Comparison of ENCODE assay signal across 29 cellular contexts in genomic region chr20:54879393-54879792, GRCh38.
"Had no signal": no experiment of that assay in that cellular context is flagged by ENCODE, and none has a peak within 500 bp of the region (broad histone marks: within the 10 kb centered on the region; RNA-seq: fewer than 3 reads in every experiment).

No MANE protein-coding gene starts in this region.

- H3K27ac Mint-ChIP-seq: stimulated activated effector memory CD8-positive, alpha-beta T cell treated with anti-CD3 and anti-CD28 coated beads, Interleukin-12 subunit alpha, Interleukin-12 subunit beta, amount 100 ng/mL, for 72 hours; stimulated activated memory B cell treated with anti-CD40 and anti-IgM and Interleukin-4, amounts not matched to agents 10 μg/mL and 1 μg/mL and 100 μg/mL, for 72 hours; stimulated activated naive B cell treated with anti-CD40 and anti-IgM and Interleukin-4, amounts not matched to agents 10 μg/mL and 1 μg/mL and 100 μg/mL, for 72 hours; stimulated activated naive CD8-positive, alpha-beta T cell treated with anti-CD3 and anti-CD28 coated beads, Interleukin-15, amount 100 ng/mL, for 72 hours; stimulated activated naive CD8-positive, alpha-beta T cell treated with anti-CD3 and anti-CD28 coated beads, Interleukin-15, Interleukin-2, amounts not matched to agents 100 ng/mL and 50 ng/mL, for 24 hours; type B pancreatic cell had no signal

- H3K27me3 ChIP-seq: stomach, suprapubic skin, testis, thyroid gland, tibial artery, tibial nerve, transverse colon, upper lobe of left lung, upper lobe of right lung, uterus, vagina had no signal

- H3K9me3 ChIP-seq: stomach, suprapubic skin, testis, thoracic aorta, thyroid gland, transverse colon, upper lobe of left lung, upper lobe of right lung, uterus, vagina had no signal

- FAIRE-seq: urothelium cell line had no signal

- H3K4me1 Mint-ChIP-seq: stimulated activated effector memory CD8-positive, alpha-beta T cell treated with anti-CD3 and anti-CD28 coated beads, Interleukin-12 subunit alpha, Interleukin-12 subunit beta, amount 100 ng/mL, for 72 hours; stimulated activated memory B cell treated with anti-CD40 and anti-IgM and Interleukin-4, amounts not matched to agents 10 μg/mL and 1 μg/mL and 100 μg/mL, for 72 hours; stimulated activated naive B cell treated with anti-CD40 and anti-IgM and Interleukin-4, amounts not matched to agents 10 μg/mL and 1 μg/mL and 100 μg/mL, for 72 hours; stimulated activated naive CD8-positive, alpha-beta T cell treated with anti-CD3 and anti-CD28 coated beads, Interleukin-15, amount 100 ng/mL, for 72 hours had no signal

- H3K27ac ChIP-seq: stomach, suprapubic skin, testis, thoracic aorta, thyroid gland, tibial artery, tibial nerve, transverse colon, upper lobe of left lung, upper lobe of right lung, uterus, vagina had no signal

- H3K36me3 Mint-ChIP-seq: stimulated activated effector memory CD8-positive, alpha-beta T cell treated with anti-CD3 and anti-CD28 coated beads, Interleukin-12 subunit alpha, Interleukin-12 subunit beta, amount 100 ng/mL, for 72 hours; stimulated activated memory B cell treated with anti-CD40 and anti-IgM and Interleukin-4, amounts not matched to agents 10 μg/mL and 1 μg/mL and 100 μg/mL, for 72 hours; stimulated activated naive B cell treated with anti-CD40 and anti-IgM and Interleukin-4, amounts not matched to agents 10 μg/mL and 1 μg/mL and 100 μg/mL, for 72 hours; type B pancreatic cell had no signal

- H3K4me1 ChIP-seq: stomach, suprapubic skin, testis, thyroid gland, tibial artery, tibial nerve, transverse colon, upper lobe of left lung, upper lobe of right lung, uterus, vagina had no signal

- H3K4me3 Mint-ChIP-seq: stimulated activated effector memory CD8-positive, alpha-beta T cell treated with anti-CD3 and anti-CD28 coated beads, Interleukin-12 subunit alpha, Interleukin-12 subunit beta, amount 100 ng/mL, for 72 hours; stimulated activated memory B cell treated with anti-CD40 and anti-IgM and Interleukin-4, amounts not matched to agents 10 μg/mL and 1 μg/mL and 100 μg/mL, for 72 hours; stimulated activated naive B cell treated with anti-CD40 and anti-IgM and Interleukin-4, amounts not matched to agents 10 μg/mL and 1 μg/mL and 100 μg/mL, for 72 hours; stimulated activated naive CD8-positive, alpha-beta T cell treated with anti-CD3 and anti-CD28 coated beads, Interleukin-15, amount 100 ng/mL, for 72 hours; stimulated activated naive CD8-positive, alpha-beta T cell treated with anti-CD3 and anti-CD28 coated beads, Interleukin-15, Interleukin-2, amounts not matched to agents 100 ng/mL and 50 ng/mL, for 24 hours; type B pancreatic cell had no signal

- ATAC-seq: stimulated activated effector memory CD8-positive, alpha-beta T cell treated with anti-CD3 and anti-CD28 coated beads, Interleukin-12 subunit alpha, Interleukin-12 subunit beta, amount 100 ng/mL, for 72 hours; stimulated activated memory B cell treated with anti-CD40 and anti-IgM and Interleukin-4, amounts not matched to agents 10 μg/mL and 1 μg/mL and 100 μg/mL, for 72 hours; stimulated activated naive B cell treated with anti-CD40 and anti-IgM and Interleukin-4, amounts not matched to agents 10 μg/mL and 1 μg/mL and 100 μg/mL, for 72 hours; stimulated activated naive CD8-positive, alpha-beta T cell treated with anti-CD3 and anti-CD28 coated beads, Interleukin-15, amount 100 ng/mL, for 72 hours; stimulated activated naive CD8-positive, alpha-beta T cell treated with anti-CD3 and anti-CD28 coated beads, Interleukin-15, Interleukin-2, amounts not matched to agents 100 U/mL and 50 U/mL, for 24 hours; upper lobe of right lung had no signal

- H3K9me3 Mint-ChIP-seq: stimulated activated effector memory CD8-positive, alpha-beta T cell treated with anti-CD3 and anti-CD28 coated beads, Interleukin-12 subunit alpha, Interleukin-12 subunit beta, amount 100 ng/mL, for 72 hours; type B pancreatic cell had no signal

- H3K27me3 Mint-ChIP-seq: stimulated activated memory B cell treated with anti-CD40 and anti-IgM and Interleukin-4, amounts not matched to agents 10 μg/mL and 1 μg/mL and 100 μg/mL, for 72 hours; stimulated activated naive B cell treated with anti-CD40 and anti-IgM and Interleukin-4, amounts not matched to agents 10 μg/mL and 1 μg/mL and 100 μg/mL, for 72 hours; stimulated activated naive CD8-positive, alpha-beta T cell treated with anti-CD3 and anti-CD28 coated beads, Interleukin-15, amount 100 ng/mL, for 72 hours; stimulated activated naive CD8-positive, alpha-beta T cell treated with anti-CD3 and anti-CD28 coated beads, Interleukin-15, Interleukin-2, amounts not matched to agents 100 ng/mL and 50 ng/mL, for 24 hours; type B pancreatic cell had no signal

- DNase-seq: stimulated activated CD4-positive, alpha-beta T cell treated with anti-CD3 and anti-CD28 coated beads, Interleukin-2, amount 100 ng/mL, for 48 hours; stimulated activated CD4-positive, alpha-beta T cell treated with anti-CD3 and anti-CD28 coated beads, Interleukin-4, amount 100 ng/mL, for 1 hour; stimulated activated CD4-positive, alpha-beta T cell treated with anti-CD3 and anti-CD28 coated beads, Interleukin-4, amount 100 ng/mL, for 24 hours; stimulated activated CD4-positive, alpha-beta T cell treated with anti-CD3 and anti-CD28 coated beads, Interleukin-4, amount 100 ng/mL, for 4 hours; stimulated activated CD8-positive, alpha-beta memory T cell treated with anti-CD3 and anti-CD28 coated beads, Interleukin-4, amount 100 ng/mL, for 48 hours; stimulated activated naive B cell treated with anti-CD40 and anti-IgM and Interleukin-4, amounts not matched to agents 10 μg/mL and 1 μg/mL and 100 μg/mL, for 72 hours; stimulated activated naive CD4-positive, alpha-beta T cell; stimulated activated naive CD4-positive, alpha-beta T cell treated with Interleukin-2 at 50 U/mL for 16 hours; stimulated activated naive CD8-positive, alpha-beta T cell treated with anti-CD3 and anti-CD28 coated beads, Interleukin-15, amount 100 ng/mL, for 72 hours; stimulated activated naive CD8-positive, alpha-beta T cell treated with anti-CD3 and anti-CD28 coated beads, Interleukin-15, Interleukin-2, amounts not matched to agents 100 U/mL and 50 U/mL, for 24 hours; stomach; substantia nigra; testis; thyroid gland; tibial artery; transverse colon; trophoblast cell; upper lobe of right lung; uterus had no signal

- H3K4me3 ChIP-seq: stomach, suprapubic skin, testis, thoracic aorta, thyroid gland, tibial artery, tibial nerve, transverse colon, upper lobe of left lung, upper lobe of right lung, uterus, vagina had no signal

- H3K36me3 ChIP-seq: stomach, suprapubic skin, thoracic aorta, thyroid gland, tibial artery, tibial nerve, transverse colon, upper lobe of left lung, upper lobe of right lung, uterus, vagina had no signal
